In genomic region chr3:15616053-15616452, GRCh38 we compare ENCODE assay signal across 28 cellular contexts. TPM values are rescaled to one million over a fixed set of nuclear protein-coding genes. Genes with fewer than 3 reads are reported as not detected.
DNase-seq lines count a peak whose midpoint lies in the region; ATAC-seq and TF ChIP-seq lines count a peak whose summit lies in the region.
"Had no signal": no experiment of that assay in that cellular context is flagged by ENCODE, and none has a peak within 500 bp of the region (broad histone marks: within the 10 kb centered on the region; RNA-seq: fewer than 3 reads in every experiment).

No MANE protein-coding gene starts in this region.

- peaks cover 4% of the 10 kb centered on the region for H3K4me1 Mint-ChIP-seq in CD14-positive monocyte
- H3K4me1 Mint-ChIP-seq: activated CD4-positive, alpha-beta T cell treated with anti-CD3 and anti-CD28 coated beads, Interleukin-2, amount 10 ng/mL, durations not matched to agents 7 days and 5 days; activated CD8-positive, alpha-beta memory T cell treated with anti-CD3 and anti-CD28 coated beads, Interleukin-2, amount 10 ng/mL, durations not matched to agents 7 days and 5 days had no signal

- H3K36me3 ChIP-seq in SK-N-SH (replicated peaks in 1 of 2; ENCODE audit: control insufficient read depth in 1 of 2, insufficient read depth in 2 of 2, low read length in 1 of 2) (peaks cover 0 to 9% of the 10 kb centered on the region in 2 experiments), adipocyte (ENCODE audit: control insufficient read depth, insufficient read depth, low read length, severe bottlenecking) (peaks cover 4% of the 10 kb centered on the region)
- H3K36me3 ChIP-seq: esophagus muscularis mucosa, sigmoid colon had no signal

- no peaks in the 10 kb centered on the region for H3K79me2 ChIP-seq in SK-N-SH (ENCODE audit: insufficient read depth)

- intact Hi-C loops in cardiac septum (cut with DNase I) (no loop called here), CD14-positive monocyte (cut with micrococcal nuclease) (no loop called here)

- H3K9me3 ChIP-seq in SK-N-SH, result no peaks in the 10 kb centered on the region
- peaks cover 4% of the 10 kb centered on the region for H3K9me3 ChIP-seq in adipocyte (ENCODE audit: control insufficient read depth, low read length)

- peak overlapping the region in 1 of 2 experiments; percentile 35; a peak in 1 of 4 replicates for H3K27ac ChIP-seq in SK-N-SH (ENCODE audit: low read depth in 2 of 2, low read length in 1 of 2)
- H3K27ac ChIP-seq: esophagus muscularis mucosa, sigmoid colon, SK-N-MC, stomach, tibial nerve, VCaP had no signal

- CTCF ChIA-PET in SK-N-SH (lab: Yijun Ruan, JAX), result interaction anchor here (1.3 kb wide), 1 partner anchor 15 kb away, joined by 3 read pairs; no protein-coding TSS in a partner anchor

- TF ChIP-seq EP300 in SK-N-SH (IDR thresholded peaks at IDR 0.05; ENCODE audit: borderline replicate concordance in 1 of 2, low read depth in 1 of 2, low read length in 1 of 2), result no peak

- H3K27me3 ChIP-seq in SK-N-SH (ENCODE audit: insufficient read depth) (no peaks in the 10 kb centered on the region), adipocyte (replicated peaks; ENCODE audit: control insufficient read depth, insufficient read depth, low read length) (no peaks in the 10 kb centered on the region)
- H3K27me3 ChIP-seq: esophagus muscularis mucosa, sigmoid colon, stomach, tibial nerve had no signal

- peaks cover 0 to 4% (median 1%) of the 10 kb centered on the region in 3 donors for H3K27me3 Mint-ChIP-seq in CD14-positive monocyte (ENCODE audit: low read depth in 3 of 3)
- H3K27me3 Mint-ChIP-seq: activated CD4-positive, alpha-beta T cell treated with anti-CD3 and anti-CD28 coated beads, Interleukin-2, amount 10 ng/mL, durations not matched to agents 7 days and 5 days; activated CD8-positive, alpha-beta memory T cell treated with anti-CD3 and anti-CD28 coated beads, Interleukin-2, amount 10 ng/mL, durations not matched to agents 7 days and 5 days; effector memory CD8-positive, alpha-beta T cell had no signal

- peaks cover 6% of the 10 kb centered on the region for H3F3A ChIP-seq in SK-N-SH (replicated peaks; ENCODE audit: insufficient read depth)

- DNase-seq in SK-N-SH (no peak), adipocyte (ENCODE audit: low read depth) (peak; percentile 43), fibroblast of gingiva (ENCODE audit: low read depth) (peak; percentile 34), cardiac septum (ENCODE audit: low spot score) (no peak), CD14-positive monocyte (ENCODE audit: low spot score) (no peak)
- DNase-seq: activated CD4-positive, alpha-beta T cell treated with anti-CD3 and anti-CD28 coated beads, Interleukin-2, amount 10 ng/mL, durations not matched to agents 7 days and 5 days; activated CD8-positive, alpha-beta memory T cell treated with anti-CD3 and anti-CD28 coated beads, Interleukin-2, amount 10 ng/mL, durations not matched to agents 7 days and 5 days; activated naive CD4-positive, alpha-beta T cell treated with anti-CD3 and anti-CD28 coated beads for 36 hours; activated T-cell treated with anti-CD3 and anti-CD28 coated beads, Interleukin-2, amount 50 U/mL, for 72 hours; AML-193; aorta; effector memory CD8-positive, alpha-beta T cell; glutamatergic neuron; Kasumi-1; NCI-H1092; NCI-H187 treated with DMSO at 0.1 percent for 48 hours; NCI-H774; RPMI8226; sigmoid colon; stomach; T-helper 2 cell had no signal

- H3K9me3 Mint-ChIP-seq in CD14-positive monocyte, result peaks cover 16 to 33% (median 25%) of the 10 kb centered on the region in 7 donors

- H3K9ac ChIP-seq in SK-N-SH, result no peak overlapping the region
- peak overlapping the region; percentile 65 for H3K9ac ChIP-seq in adipocyte (ENCODE audit: low read length)

- H3K4me3 Mint-ChIP-seq in CD14-positive monocyte, result no peak overlapping the region
- H3K4me3 Mint-ChIP-seq: activated CD4-positive, alpha-beta T cell treated with anti-CD3 and anti-CD28 coated beads, Interleukin-2, amount 10 ng/mL, durations not matched to agents 7 days and 5 days; activated CD8-positive, alpha-beta memory T cell treated with anti-CD3 and anti-CD28 coated beads, Interleukin-2, amount 10 ng/mL, durations not matched to agents 7 days and 5 days; activated naive CD4-positive, alpha-beta T cell treated with anti-CD3 and anti-CD28 coated beads for 36 hours; activated T-cell treated with anti-CD3 and anti-CD28 coated beads, Interleukin-2, amount 50 U/mL, for 72 hours; effector memory CD8-positive, alpha-beta T cell had no signal

- no peak overlapping the region for H3K27ac Mint-ChIP-seq in CD14-positive monocyte
- H3K27ac Mint-ChIP-seq: activated CD4-positive, alpha-beta T cell treated with anti-CD3 and anti-CD28 coated beads, Interleukin-2, amount 10 ng/mL, durations not matched to agents 7 days and 5 days; activated CD8-positive, alpha-beta memory T cell treated with anti-CD3 and anti-CD28 coated beads, Interleukin-2, amount 10 ng/mL, durations not matched to agents 7 days and 5 days; activated naive CD4-positive, alpha-beta T cell treated with anti-CD3 and anti-CD28 coated beads for 36 hours; activated T-cell treated with anti-CD3 and anti-CD28 coated beads, Interleukin-2, amount 50 U/mL, for 72 hours; effector memory CD8-positive, alpha-beta T cell had no signal

- WGBS in SK-N-SH (ENCODE audit: low lambda C conversion rate), result 93% methylated on average over 6 of the region's 6 CpGs

- POLR2A ChIA-PET in SK-N-SH (lab: Yijun Ruan, JAX), result interaction anchor here (1.6 kb wide), 1 partner anchor 14 kb away, joined by 3 read pairs; the partner anchor contains the start of genes BTD and HACL1

- ATAC-seq in SK-N-SH treated with all-trans-retinoic acid at 6 μM for 48 hours (no peak), HG03378 (IDR thresholded peaks at IDR 0.05; ENCODE audit: unreplicated experiment) (no peak), HG03521 (IDR thresholded peaks at IDR 0.05; ENCODE audit: unreplicated experiment) (no peak)
- ATAC-seq: activated CD8-positive, alpha-beta memory T cell treated with anti-CD3 and anti-CD28 coated beads, Interleukin-2, amount 10 ng/mL, durations not matched to agents 7 days and 5 days; activated T-cell treated with anti-CD3 and anti-CD28 coated beads, Interleukin-2, amount 50 U/mL, for 72 hours; effector memory CD8-positive, alpha-beta T cell had no signal

- no peak overlapping the region for H3K4me2 ChIP-seq in SK-N-SH

- no peaks in the 10 kb centered on the region for H3K4me1 ChIP-seq in SK-N-SH (ENCODE audit: control insufficient read depth in 1 of 2, insufficient read depth in 2 of 2, low read depth in 1 of 2, low read length in 1 of 2)
- H3K4me1 ChIP-seq in adipocyte (ENCODE audit: control insufficient read depth, insufficient read depth, low read length), result peaks cover 43% of the 10 kb centered on the region

- no peaks in the 10 kb centered on the region for H4K20me1 ChIP-seq in SK-N-SH (ENCODE audit: insufficient read depth)

- no peak for TF ChIP-seq RAD21 in SK-N-SH (IDR thresholded peaks at IDR 0.05; ENCODE audit: low read length)

- no peak for TF ChIP-seq CTCF in SK-N-SH (IDR thresholded peaks at IDR 0.05)
- TF ChIP-seq CTCF in CD14-positive monocyte (IDR thresholded peaks at IDR 0.05), result no peak

- H2AFZ ChIP-seq in SK-N-SH (ENCODE audit: low read depth), result no peak overlapping the region

- peaks cover 0 to 14% of the 10 kb centered on the region in 2 donors for H3K36me3 Mint-ChIP-seq in CD14-positive monocyte

- H3K9me2 ChIP-seq in SK-N-SH, result no peaks in the 10 kb centered on the region

- H3K4me3 ChIP-seq in SK-N-SH (ENCODE audit: low read depth in 2 of 2, low read length in 1 of 2) (no peak overlapping the region), adipocyte (ENCODE audit: low read length) (peak overlapping the region; percentile 1)
- H3K4me3 ChIP-seq: esophagus muscularis mucosa, sigmoid colon, SK-N-MC, stomach, tibial nerve had no signal

TF ChIP-seq in SK-N-SH, 30 proteins besides CTCF, POLR2A, EP300 and RAD21:
- no peak for TF ChIP-seq JUND (IDR thresholded peaks at IDR 0.05)
- TF ChIP-seq FOSL2 (IDR thresholded peaks at IDR 0.05; ENCODE audit: borderline replicate concordance, low read depth), result peak; percentile 31; the same call in 1 of the 2 replicates

TF ChIP-seq in SK-N-SH treated with all-trans-retinoic acid at 6 μM for 48 hours, 23 proteins besides CTCF, POLR2A, EP300 and RAD21:
- TF ChIP-seq PPARA (CRISPR knock-in tag; IDR thresholded peaks at IDR 0.05; ENCODE audit: borderline replicate concordance) (no peak), ESRRG (CRISPR knock-in tag; IDR thresholded peaks at IDR 0.05) (no peak), ZNF70 (CRISPR knock-in tag; IDR thresholded peaks at IDR 0.05) (no peak), ZC3H10 (CRISPR knock-in tag; IDR thresholded peaks at IDR 0.05) (no peak), TOX (CRISPR knock-in tag; IDR thresholded peaks at IDR 0.05; ENCODE audit: borderline replicate concordance) (no peak), ZNF565 (CRISPR knock-in tag; conservative IDR thresholded peaks at IDR 0.05; ENCODE audit: low read depth) (no peak), CSRNP3 (CRISPR knock-in tag; IDR thresholded peaks at IDR 0.05) (no peak), OSR1 (CRISPR knock-in tag; IDR thresholded peaks at IDR 0.05) (no peak)

RNA-seq across cellular contexts. Expression of gene BTD, which starts 14.5 kb away (rescaled TPM):
- polyA plus RNA-seq in SK-N-SH (2012; rRNA removed) (23.6 and 32.5 TPM in 2 replicates), CD14-positive monocyte (10 to 100 TPM; 19.3 to 24.0 TPM)
- polyA plus RNA-seq in SK-N-SH (2012; cell fraction: cytosol; rRNA removed), result 19.0 and 24.4 TPM in 2 replicates
- 20.3 and 28.3 TPM in 2 replicates for polyA plus RNA-seq in SK-N-SH (2012; cell fraction: nucleus; rRNA removed)
- total RNA-seq in cardiac septum, result 7.7 TPM

RNA-seq across cellular contexts. Expression of gene HACL1, which starts 14.7 kb away (rescaled TPM):
- polyA plus RNA-seq in SK-N-SH (2012; rRNA removed), result 15.1 and 23.0 TPM in 2 replicates
- 16.9 and 17.0 TPM in 2 replicates for polyA plus RNA-seq in SK-N-SH (2012; cell fraction: cytosol; rRNA removed)
- polyA plus RNA-seq in SK-N-SH (2012; cell fraction: nucleus; rRNA removed), result 25.0 and 29.8 TPM in 2 replicates
- 12.6 TPM for total RNA-seq in cardiac septum
- polyA plus RNA-seq in CD14-positive monocyte, result 10 to 100 TPM; 22.3 to 27.2 TPM

Comparison
In these comparisons a context has a peak if more than half of its experiments do, and no peak if none do; other contexts are left out.
1. DNase-seq: peak in adipocyte (single experiment) and fibroblast of gingiva (single experiment); none in SK-N-SH (single experiment), cardiac septum (single experiment) and CD14-positive monocyte (single experiment).